Comparison of ENCODE assay signal across 8 cellular contexts in the genomic region with DNA sequence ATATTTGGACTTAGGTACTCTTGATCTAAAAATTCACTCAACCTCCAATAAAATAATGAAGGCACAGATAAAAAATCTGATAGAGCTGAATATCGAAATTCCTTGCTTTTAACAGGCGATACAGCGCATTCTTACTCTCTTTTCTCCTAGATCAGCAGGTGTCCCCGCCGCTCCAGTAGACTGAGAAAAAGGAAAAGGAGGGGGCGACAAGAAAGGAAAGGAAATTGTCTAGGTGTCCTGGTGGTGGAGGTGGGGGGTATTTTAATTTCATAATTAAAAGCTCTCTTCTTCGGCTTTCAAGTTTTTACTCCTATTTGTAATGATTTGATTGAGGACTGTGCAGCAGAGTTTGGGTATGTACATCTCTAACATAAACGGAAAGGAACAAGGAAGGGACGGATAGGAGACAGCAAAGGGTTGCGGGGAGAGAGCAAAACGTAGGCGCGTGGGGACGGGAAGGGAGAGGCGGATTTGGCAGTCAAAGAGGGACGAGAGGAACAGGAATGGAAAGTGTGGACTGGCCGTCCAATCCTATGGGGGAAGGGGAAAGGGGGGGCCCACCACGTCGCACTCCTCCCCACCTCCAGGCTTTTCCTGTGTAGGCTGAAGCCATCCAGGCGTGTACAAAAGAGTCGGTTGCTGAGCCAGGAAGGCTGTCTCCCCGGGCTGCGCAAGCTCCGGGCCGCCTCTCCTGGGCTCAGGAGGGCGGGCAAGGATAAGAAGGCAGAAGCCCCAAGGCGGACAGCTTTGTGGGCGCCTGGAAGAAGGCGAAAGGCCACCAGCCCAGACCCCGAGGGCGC.
DNase-seq lines count a peak whose midpoint lies in the region; ATAC-seq and TF ChIP-seq lines count a peak whose summit lies in the region.

No MANE protein-coding gene starts in this region.

- H3K36me3 ChIP-seq in SU-DHL-6 (ENCODE audit: low read length) = no peaks in the 10 kb centered on the region

- ATAC-seq in HG02642 (IDR thresholded peaks at IDR 0.05; ENCODE audit: poor library complexity, unreplicated experiment) = peak; percentile 28

- peak overlapping the region; percentile 62 for H3K9ac ChIP-seq in SU-DHL-6 (ENCODE audit: low read length)

- H3K4me2 ChIP-seq in SU-DHL-6 (ENCODE audit: low read depth, low read length, poor library complexity, severe bottlenecking) = peak overlapping the region; percentile 59

- peak overlapping the region; percentile 100 for H2AFZ ChIP-seq in SU-DHL-6 (ENCODE audit: low read depth, low read length, severe bottlenecking)

- H3F3A ChIP-seq in SU-DHL-6 (ENCODE audit: insufficient read depth) = no peaks in the 10 kb centered on the region; the same call in 1 of the 2 replicates

- H3K9me3 ChIP-seq in SU-DHL-6 (ENCODE audit: insufficient read depth, low read length) = no peaks in the 10 kb centered on the region

- H3K27ac ChIP-seq in SU-DHL-6 (ENCODE audit: low read depth, low read length) (no peak overlapping the region), cingulate gyrus (ENCODE audit: low read depth, low read length) (peak overlapping the region; percentile 97)

- H3K4me3 ChIP-seq in SU-DHL-6 (ENCODE audit: insufficient read depth, low read length, poor library complexity, severe bottlenecking) = peak overlapping the region; percentile 53

- H3K9me2 ChIP-seq in SU-DHL-6 (replicated peaks; ENCODE audit: insufficient read depth, low read length) = no peaks in the 10 kb centered on the region

- no peaks in the 10 kb centered on the region for H4K20me1 ChIP-seq in SU-DHL-6 (ENCODE audit: low read depth, low read length)

- no peaks in the 10 kb centered on the region for H3K79me2 ChIP-seq in SU-DHL-6 (ENCODE audit: insufficient read depth, low read length)

- no peak for TF ChIP-seq CTCF in SU-DHL-6 (IDR thresholded peaks at IDR 0.05; ENCODE audit: insufficient read depth, low read length, poor library complexity, severe bottlenecking)

- H3K27me3 ChIP-seq in SU-DHL-6 (ENCODE audit: low read length) = no peaks in the 10 kb centered on the region

- peak; percentile 12 for DNase-seq in activated gamma-delta T cell treated with anti-CD3 and anti-CD28 coated beads, Interleukin-2, amount 50 U/mL, for 16 hours (ENCODE audit: low read depth)
- DNase-seq in activated gamma-delta T cell (lab: John Stamatoyannopoulos, UW) = no peak
- peak; percentile 69 for DNase-seq in NCI-H1092 (lab: John Stamatoyannopoulos, UW)
- peak; percentile 82 for DNase-seq in kidney glomerular epithelial cell (lab: John Stamatoyannopoulos, UW)
- peak; percentile 46 for DNase-seq in stimulated activated CD4-positive, alpha-beta T cell treated with anti-CD3 and anti-CD28 coated beads, Interleukin-15, amount 100 ng/mL, for 24 hours
